ENCODE assay signal across 8 cellular contexts in the genomic region with DNA sequence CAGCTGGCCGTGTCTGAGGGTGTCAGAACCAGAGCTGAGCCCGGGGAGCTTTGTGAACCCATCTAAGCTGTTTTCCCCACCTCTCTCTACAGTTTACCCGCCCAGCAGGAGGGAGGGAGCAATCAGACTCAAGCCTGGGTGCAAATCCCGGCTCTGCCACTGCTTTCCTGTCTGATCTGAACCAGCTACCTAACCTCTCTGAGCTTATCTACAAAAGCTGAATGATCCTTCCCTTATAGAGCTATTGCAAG. TPM values are rescaled to one million over a fixed set of nuclear protein-coding genes. Genes with fewer than 3 reads are reported as not detected.
DNase-seq lines count a peak whose midpoint lies in the region; ATAC-seq and TF ChIP-seq lines count a peak whose summit lies in the region.

No MANE protein-coding gene starts in this region.

- POLR2A ChIA-PET in activated B cell treated with CpG ODN at 0.5 μM for 24 hours (lab: Charles Lee), result interaction anchor here (0.5 to 3.1 kb wide), 11 partner anchors 10 to 1352 kb away, joined by 3 to 13 read pairs (median 3); a partner anchor contains a TSS

- intact Hi-C loops in activated B cell treated with CpG ODN at 0.5 μM for 24 hours (cut with micrococcal nuclease), result loop anchor here (1.0 to 5.0 kb wide), 3 partner anchors 14 to 42 kb away; a partner anchor contains a TSS
- intact Hi-C loops in sciatic nerve (cut with DNase I), result no loop called here

- H3K27ac Mint-ChIP-seq in activated B cell treated with CpG ODN at 0.5 μM for 24 hours, result peak overlapping the region; percentile 94

- CTCF ChIA-PET in activated B cell treated with CpG ODN at 0.5 μM for 24 hours (lab: Charles Lee), result interaction anchor here (0.6 to 2.9 kb wide), 10 partner anchors 14 to 247 kb away, joined by 3 to 12 read pairs (median 4); a partner anchor contains a TSS

- H3K9me3 Mint-ChIP-seq in activated T-cell treated with anti-CD3 and anti-CD28 coated beads, Interleukin-2, amount 50 U/mL, for 4 hours, result peaks cover 6% of the 10 kb centered on the region
- H3K9me3 Mint-ChIP-seq in activated B cell treated with CpG ODN at 0.5 μM for 24 hours, result peaks cover 3% of the 10 kb centered on the region

- no peak for TF ChIP-seq CTCF in activated B cell treated with CpG ODN at 0.5 μM for 24 hours (IDR thresholded peaks at IDR 0.05)

- no peaks in the 10 kb centered on the region for H3K27me3 Mint-ChIP-seq in activated T-cell treated with anti-CD3 and anti-CD28 coated beads, Interleukin-2, amount 50 U/mL, for 4 hours (ENCODE audit: low read depth)
- no peaks in the 10 kb centered on the region for H3K27me3 Mint-ChIP-seq in activated B cell treated with CpG ODN at 0.5 μM for 24 hours

- peak overlapping the region; percentile 97 for H3K4me3 Mint-ChIP-seq in activated T-cell treated with anti-CD3 and anti-CD28 coated beads, Interleukin-2, amount 50 U/mL, for 4 hours
- peak overlapping the region; percentile 98 for H3K4me3 Mint-ChIP-seq in activated B cell treated with CpG ODN at 0.5 μM for 24 hours

- DNase-seq in activated T-cell treated with anti-CD3 and anti-CD28 coated beads, Interleukin-2, amount 50 U/mL, for 4 hours, result no peak
- DNase-seq in activated T-cell treated with anti-CD3 and anti-CD28 coated beads, Interleukin-2, amount 50 U/mL, for 1 hour, result no peak
- DNase-seq in activated B cell treated with CpG ODN at 0.5 μM for 24 hours (no peak), glomerular visceral epithelial cell (ENCODE audit: extremely low spot score) (peak; percentile 33), sciatic nerve (ENCODE audit: low spot score) (no peak), Ammon's horn (ENCODE audit: low spot score) (no peak)

- ATAC-seq in activated T-cell treated with anti-CD3 and anti-CD28 coated beads, Interleukin-2, amount 50 U/mL, for 4 hours, result peak in 1 of 2 donors; percentile 16
- ATAC-seq in activated B cell treated with CpG ODN at 0.5 μM for 24 hours (ENCODE audit: low read depth) (peak; percentile 38), sciatic nerve (peak; percentile 31), GM21381 (IDR thresholded peaks at IDR 0.05; ENCODE audit: unreplicated experiment) (no peak), HG02763 (IDR thresholded peaks at IDR 0.05; ENCODE audit: unreplicated experiment) (no peak)

- H3K4me1 Mint-ChIP-seq in activated T-cell treated with anti-CD3 and anti-CD28 coated beads, Interleukin-2, amount 50 U/mL, for 4 hours (ENCODE audit: low read depth), result peaks cover 53% of the 10 kb centered on the region
- H3K4me1 Mint-ChIP-seq in activated B cell treated with CpG ODN at 0.5 μM for 24 hours, result peaks cover 46% of the 10 kb centered on the region

- H3K36me3 Mint-ChIP-seq in activated T-cell treated with anti-CD3 and anti-CD28 coated beads, Interleukin-2, amount 50 U/mL, for 4 hours (ENCODE audit: insufficient read depth), result peaks cover 32% of the 10 kb centered on the region
- peaks cover 34% of the 10 kb centered on the region for H3K36me3 Mint-ChIP-seq in activated B cell treated with CpG ODN at 0.5 μM for 24 hours (ENCODE audit: low read depth)

RNA-seq across cellular contexts. Expression of a gene that starts 0.3 kb away (rescaled TPM):
- total RNA-seq in activated T-cell treated with anti-CD3 and anti-CD28 coated beads, Interleukin-2, amount 50 U/mL, for 4 hours, result 100 to 1,000 TPM in 2 of 3 donors, 10 to 100 TPM in 1; 99.6 to 117 (median 106) TPM
- total RNA-seq in activated B cell treated with CpG ODN at 0.5 μM for 24 hours, result 35.7 and 38.3 TPM in 2 replicates
- 65.8 TPM for total RNA-seq in sciatic nerve

RNA-seq across cellular contexts. Expression of a gene that starts 13.9 kb away (rescaled TPM):
- 10 to 100 TPM; 39.8 to 53.1 (median 42.0) TPM for total RNA-seq in activated T-cell treated with anti-CD3 and anti-CD28 coated beads, Interleukin-2, amount 50 U/mL, for 4 hours
- total RNA-seq in activated B cell treated with CpG ODN at 0.5 μM for 24 hours (10.4 and 10.7 TPM in 2 replicates), sciatic nerve (35.3 TPM)

RNA-seq across cellular contexts. Expression of a gene that starts 37.5 kb away (rescaled TPM):
- total RNA-seq in activated T-cell treated with anti-CD3 and anti-CD28 coated beads, Interleukin-2, amount 50 U/mL, for 4 hours, result under 1 TPM in 1 of 3 donors, not detected in 2; 0.27 TPM
- total RNA-seq in activated B cell treated with CpG ODN at 0.5 μM for 24 hours, result 0.05 TPM in 1 of 2 replicates, not detected in the other
- 9.8 TPM for total RNA-seq in sciatic nerve

Comparison
In these comparisons a context has a peak if more than half of its experiments do, and no peak if none do; other contexts are left out.
1. ATAC-seq: peak in activated B cell treated with CpG ODN at 0.5 μM for 24 hours (single experiment) and sciatic nerve (single experiment); none in GM21381 (single experiment) and HG02763 (single experiment).